Comparison of ENCODE assay signal across 8 cellular contexts in the genomic region with DNA sequence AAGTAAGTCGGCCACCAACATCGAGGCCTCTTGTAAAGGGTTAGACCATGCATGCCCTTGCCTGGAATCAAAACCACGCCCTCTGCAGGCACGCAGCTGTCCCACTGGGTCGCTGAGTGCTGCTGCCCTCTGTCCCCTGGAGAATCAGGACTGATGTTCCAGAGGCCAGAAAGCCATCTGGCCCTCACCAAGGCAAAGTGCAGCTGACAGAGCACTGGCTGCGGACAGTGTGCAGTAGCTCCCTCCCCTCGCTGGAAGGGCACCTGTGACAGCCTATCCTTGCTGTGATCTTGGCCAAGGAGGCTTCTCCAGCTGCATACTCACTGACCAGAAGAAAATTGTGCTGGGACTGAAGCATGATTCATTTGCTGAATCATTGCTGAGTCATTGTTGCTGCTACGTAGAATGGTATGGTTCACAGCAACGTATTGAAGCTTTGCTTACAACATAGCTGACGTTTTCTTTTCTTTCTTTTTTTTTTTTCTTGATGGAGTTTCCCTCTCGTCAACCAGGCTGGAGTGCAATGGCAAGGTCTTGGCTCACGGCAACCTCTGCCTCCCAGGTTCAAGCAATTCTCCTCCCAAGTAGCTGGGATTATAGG. TPM values are rescaled to one million over a fixed set of nuclear protein-coding genes. Genes with fewer than 3 reads are reported as not detected.
A peak's percentile ranks its signal among the peaks of the same experiment; 100 is the strongest.
DNase-seq lines count a peak whose midpoint lies in the region; TF ChIP-seq lines count a peak whose summit lies in the region.

No MANE protein-coding gene starts in this region.

- no peak overlapping the region for H3K56ac ChIP-seq in mesendoderm (ENCODE audit: low read length)

- H3K23ac ChIP-seq in mesendoderm (ENCODE audit: low read length): no peak overlapping the region

- DNase-seq in Caki2 (ENCODE audit: low read depth): peak; percentile 98
- DNase-seq in M059J (ENCODE audit: low read depth): peak; percentile 99
- peak; percentile 94 for DNase-seq in astrocyte of the cerebellum (ENCODE audit: low read depth)
- DNase-seq in mesendoderm: peak; percentile 71
- DNase-seq in Karpas-422: no peak
- no peak for DNase-seq in NCI-H774 (lab: John Stamatoyannopoulos, UW)
- no peak for DNase-seq in middle frontal gyrus (ENCODE audit: extremely low spot score, low spot score)
- DNase-seq in activated CD4-positive, alpha-beta T cell treated with anti-CD3 and anti-CD28 coated beads, Interleukin-2, amount 10 ng/mL, durations not matched to agents 24 days and 14 days: no peak

- no peak for TF ChIP-seq CTCF in astrocyte of the cerebellum (IDR thresholded peaks at IDR 0.05; ENCODE audit: low read depth, low read length, missing control alignments)

- H3K4me3 Mint-ChIP-seq in activated CD4-positive, alpha-beta T cell treated with anti-CD3 and anti-CD28 coated beads, Interleukin-2, amount 10 ng/mL, durations not matched to agents 24 days and 14 days: no peak overlapping the region

- no peaks in the 10 kb centered on the region for H3K9me3 ChIP-seq in Karpas-422 (ENCODE audit: low read length)

- no peak overlapping the region for H3K18ac ChIP-seq in mesendoderm (ENCODE audit: low read length)

- intact Hi-C loops in activated CD4-positive, alpha-beta T cell treated with anti-CD3 and anti-CD28 coated beads, Interleukin-2, amount 10 ng/mL, durations not matched to agents 24 days and 14 days (cut with micrococcal nuclease): loop anchor here (10.0 kb wide), 1 partner anchor 60 kb away; no protein-coding TSS in a partner anchor

- no peaks in the 10 kb centered on the region for H3K9me2 ChIP-seq in Karpas-422 (replicated peaks; ENCODE audit: insufficient read depth, low read length)

- no peak overlapping the region for H3K9ac ChIP-seq in mesendoderm (ENCODE audit: low read length)
- H3K9ac ChIP-seq in Karpas-422 (ENCODE audit: low read length): no peak overlapping the region

- H3K79me1 ChIP-seq in mesendoderm (ENCODE audit: low read length): no peaks in the 10 kb centered on the region

- H3K4me1 ChIP-seq in mesendoderm (ENCODE audit: control insufficient read depth, low read depth, low read length) (peaks cover 5% of the 10 kb centered on the region), Karpas-422 (ENCODE audit: low read length) (peaks cover 2% of the 10 kb centered on the region; the same call in 1 of the 2 replicates)

- H3K27me3 ChIP-seq in mesendoderm (ENCODE audit: insufficient read depth, low read length, poor library complexity) (no peaks in the 10 kb centered on the region), Karpas-422 (ENCODE audit: low read length) (no peaks in the 10 kb centered on the region)

- peaks cover 10% of the 10 kb centered on the region for H3K27me3 Mint-ChIP-seq in activated CD4-positive, alpha-beta T cell treated with anti-CD3 and anti-CD28 coated beads, Interleukin-2, amount 10 ng/mL, durations not matched to agents 24 days and 14 days

- WGBS in mesendoderm (ENCODE audit: extremely low coverage, insufficient coverage, low lambda C conversion rate): no CpG with 5 or more reads among the region's 12 CpGs

- H2BK15ac ChIP-seq in mesendoderm (replicated peaks; ENCODE audit: low read depth): no peak overlapping the region

- H2BK5ac ChIP-seq in mesendoderm (ENCODE audit: low read length): peak overlapping the region; percentile 19

- H3K79me2 ChIP-seq in mesendoderm (ENCODE audit: control insufficient read depth, insufficient read depth, low read length): no peaks in the 10 kb centered on the region
- H3K79me2 ChIP-seq in Karpas-422 (ENCODE audit: low read length): no peaks in the 10 kb centered on the region

- no peak overlapping the region for H3K27ac Mint-ChIP-seq in activated CD4-positive, alpha-beta T cell treated with anti-CD3 and anti-CD28 coated beads, Interleukin-2, amount 10 ng/mL, durations not matched to agents 24 days and 14 days

- H3K4ac ChIP-seq in mesendoderm (ENCODE audit: low read depth, low read length): no peak overlapping the region

- H3K4me2 ChIP-seq in mesendoderm (ENCODE audit: low read length) (no peak overlapping the region), Karpas-422 (ENCODE audit: low read depth, low read length, poor library complexity, severe bottlenecking) (no peak overlapping the region)

- H3K4me3 ChIP-seq in astrocyte of the cerebellum (ENCODE audit: low read depth, low read length): no peak overlapping the region
- no peak overlapping the region for H3K4me3 ChIP-seq in mesendoderm (ENCODE audit: low read length)
- H3K4me3 ChIP-seq in Karpas-422 (ENCODE audit: low read length): no peak overlapping the region

- no peak overlapping the region for H2AFZ ChIP-seq in Karpas-422 (ENCODE audit: low read length)

- H3K27ac ChIP-seq in mesendoderm (ENCODE audit: low read depth, low read length) (no peak overlapping the region), Karpas-422 (ENCODE audit: low read length) (no peak overlapping the region)

- in situ Hi-C loops in Caki2 (cut with HindIII; ENCODE audit: low pct_unique_long_range_greater_than_20kb, low sequenced_read_pairs) (no loop called here), astrocyte of the cerebellum (cut with HindIII; ENCODE audit: low sequenced_read_pairs) (no loop called here)

- H2AK5ac ChIP-seq in mesendoderm (ENCODE audit: low read length): no peak overlapping the region

- H4K8ac ChIP-seq in mesendoderm (ENCODE audit: low read depth, low read length): no peak overlapping the region

- H2BK120ac ChIP-seq in mesendoderm (ENCODE audit: low read depth, low read length): no peak overlapping the region

- no peaks in the 10 kb centered on the region for H3K36me3 ChIP-seq in mesendoderm (ENCODE audit: control insufficient read depth, insufficient read depth, low read length)
- no peaks in the 10 kb centered on the region for H3K36me3 ChIP-seq in Karpas-422 (ENCODE audit: insufficient read depth, low read length)

- H4K20me1 ChIP-seq in Karpas-422 (ENCODE audit: insufficient read depth, low read depth, low read length): no peaks in the 10 kb centered on the region

- H3K4me1 Mint-ChIP-seq in activated CD4-positive, alpha-beta T cell treated with anti-CD3 and anti-CD28 coated beads, Interleukin-2, amount 10 ng/mL, durations not matched to agents 24 days and 14 days: peaks cover 17% of the 10 kb centered on the region

- no peaks in the 10 kb centered on the region for H3K36me3 Mint-ChIP-seq in activated CD4-positive, alpha-beta T cell treated with anti-CD3 and anti-CD28 coated beads, Interleukin-2, amount 10 ng/mL, durations not matched to agents 24 days and 14 days (ENCODE audit: low read depth)

- H4K5ac ChIP-seq in mesendoderm (ENCODE audit: low read length): no peak overlapping the region

- H3K9me3 Mint-ChIP-seq in activated CD4-positive, alpha-beta T cell treated with anti-CD3 and anti-CD28 coated beads, Interleukin-2, amount 10 ng/mL, durations not matched to agents 24 days and 14 days: no peaks in the 10 kb centered on the region

RNA-seq across cellular contexts. Expression of a gene that starts 30.4 kb away (rescaled TPM):
- 0.90 and 4.4 TPM in 2 replicates for total RNA-seq in Caki2 (2014; rRNA removed; shearing (Covaris generic); ENCODE audit: low replicate concordance)
- total RNA-seq in M059J (2014; rRNA removed; shearing (Covaris generic)): not detected in 2 replicates
- polyA plus RNA-seq in mesendoderm (2013, experiment 1 of 2): 0.45 TPM
- 0.14 TPM for polyA plus RNA-seq in mesendoderm (2013, experiment 2 of 2)
- not detected in 2 replicates for total RNA-seq in Karpas-422 (2014; rRNA removed; shearing (Covaris generic); ENCODE audit: low replicate concordance)
- total RNA-seq in activated CD4-positive, alpha-beta T cell treated with anti-CD3 and anti-CD28 coated beads, Interleukin-2, amount 10 ng/mL, durations not matched to agents 24 days and 14 days: 0.19 and 0.35 TPM in 2 replicates

Comparison
In these comparisons a context has a peak if more than half of its experiments do, and no peak if none do; other contexts are left out.
1. DNase-seq: peak in Caki2 (single experiment), M059J (single experiment), astrocyte of the cerebellum (single experiment) and mesendoderm (single experiment); none in Karpas-422 (single experiment), NCI-H774 (single experiment), middle frontal gyrus (single experiment) and activated CD4-positive, alpha-beta T cell treated with anti-CD3 and anti-CD28 coated beads, Interleukin-2, amount 10 ng/mL, durations not matched to agents 24 days and 14 days (single experiment).